In genomic region chr16:88965826-88966480, GRCh38 we compare ENCODE assay signal across 23 cellular contexts. TPM values are rescaled to one million over a fixed set of nuclear protein-coding genes. Genes with fewer than 3 reads are reported as not detected.
DNase-seq lines count a peak whose midpoint lies in the region; ATAC-seq, FAIRE-seq and TF ChIP-seq lines count a peak whose summit lies in the region.
"Had no signal": no experiment of that assay in that cellular context is flagged by ENCODE, and none has a peak within 500 bp of the region (broad histone marks: within the 10 kb centered on the region; RNA-seq: fewer than 3 reads in every experiment).

No MANE protein-coding gene starts in this region.

- H3K4me3 ChIP-seq in BLaER1, result no peak overlapping the region
- H3K4me3 ChIP-seq in SJCRH30, result no peak overlapping the region

- peak overlapping the region; percentile 95 for H3K27ac ChIP-seq in BLaER1
- H3K27ac ChIP-seq in SJCRH30, result peak overlapping the region; percentile 68
- H3K27ac ChIP-seq: C4-2B, KMS-11 had no signal

- ATAC-seq in omental fat pad (ENCODE audit: low FRiP score), result peak; percentile 22
- no peak for ATAC-seq in HG03565 (IDR thresholded peaks at IDR 0.05; ENCODE audit: unreplicated experiment)
- no peak for ATAC-seq in GM21825 (IDR thresholded peaks at IDR 0.05; ENCODE audit: unreplicated experiment)
- ATAC-seq: HepG2 had no signal

- H3K27me3 ChIP-seq in BLaER1, result no peaks in the 10 kb centered on the region
- H3K27me3 ChIP-seq in SJCRH30, result no peaks in the 10 kb centered on the region

- peak; percentile 85 for FAIRE-seq in GM12891 (lab: Jason Lieb, UNC)
- FAIRE-seq: A204.1, G401.6, HepG2 had no signal

- H3K9ac ChIP-seq in BLaER1, result peak overlapping the region; percentile 41
- H3K9ac ChIP-seq: KMS-11 had no signal

- H3K4me1 ChIP-seq in BLaER1, result peaks cover 92% of the 10 kb centered on the region
- H3K4me1 ChIP-seq in SJCRH30, result peaks cover 54% of the 10 kb centered on the region

- peak overlapping the region; percentile 98 for H3K4me2 ChIP-seq in BLaER1
- H3K4me2 ChIP-seq: KMS-11 had no signal

- TF ChIP-seq CTCF in omental fat pad (IDR thresholded peaks at IDR 0.05), result no peak

- peaks cover 2% of the 10 kb centered on the region; the same call in 1 of the 2 replicates for H3K9me3 ChIP-seq in BLaER1
- no peaks in the 10 kb centered on the region; the same call in 1 of the 2 replicates for H3K9me3 ChIP-seq in SJCRH30 (replicated peaks)

- no peak for DNase-seq in GM12891 (ENCODE audit: insufficient read length, low spot score)
- no peak for DNase-seq in SJCRH30
- no peak for DNase-seq in omental fat pad (ENCODE audit: low spot score)
- DNase-seq in stimulated activated CD4-positive, alpha-beta T cell treated with anti-CD3 and anti-CD28 coated beads, Interleukin-4, amount 100 ng/mL, for 1 hour, result no peak
- DNase-seq: DMS 273 treated with DMSO at 0.1 percent for 48 hours, DND-41, H7, HFFc6, NCI-H1417 treated with DMSO at 0.1 percent for 48 hours, NCI-H187 treated with DMSO at 0.1 percent for 48 hours, NCI-H2227 treated with DMSO at 0.1 percent for 48 hours, NCI-H510A treated with DMSO at 0.1 percent for 48 hours, NCI-H774, SIG-M5 had no signal

- H4K20me1 ChIP-seq in BLaER1, result peaks cover 83% of the 10 kb centered on the region

- H3K36me3 ChIP-seq in BLaER1 (peaks cover 50% of the 10 kb centered on the region), SJCRH30 (peaks cover 8% of the 10 kb centered on the region)

- TF ChIP-seq POLR2A in GM12891 (IDR thresholded peaks at IDR 0.05; ENCODE audit: low read depth, low read length), result no peak

TF ChIP-seq in GM12891, 5 proteins besides CTCF, POLR2A, EP300 and RAD21:
- TF ChIP-seq SPI1 (IDR thresholded peaks at IDR 0.05; ENCODE audit: low read depth, low read length), result no peak
- TF ChIP-seq TAF1 (IDR thresholded peaks at IDR 0.05; ENCODE audit: low read depth, low read length), result no peak
- no peak for TF ChIP-seq POLR2AphosphoS5 (IDR thresholded peaks at IDR 0.05; ENCODE audit: low read depth, low read length)
- TF ChIP-seq POU2F2 (IDR thresholded peaks at IDR 0.05; ENCODE audit: low read depth, low read length), result no peak
- TF ChIP-seq PAX5 (IDR thresholded peaks at IDR 0.05; ENCODE audit: insufficient read depth, low read length, severe bottlenecking), result no peak

RNA-seq across cellular contexts. Expression of gene CBFA2T3, which starts 11.1 kb away (rescaled TPM):
- 15.1 TPM for polyA plus RNA-seq in GM12891 (2012; ENCODE audit: low read depth, missing spikeins)
- total RNA-seq in SJCRH30 (2014; rRNA removed; shearing (Covaris generic)), result 1.8 and 3.5 TPM in 2 replicates
- total RNA-seq in omental fat pad, result 10 to 100 TPM in 1 of 4 donors, 1 to 10 TPM in 2, under 1 TPM in 1; 0.84 to 12.6 (median 1.4) TPM
- total RNA-seq: HepG2, HFFc6, M059J had no signal
